In genomic region chr3:15771444-15771843, GRCh38 we compare ENCODE assay signal across 21 cellular contexts. TPM values are rescaled to one million over a fixed set of nuclear protein-coding genes. Genes with fewer than 3 reads are reported as not detected.
DNase-seq lines count a peak whose midpoint lies in the region; ATAC-seq, FAIRE-seq and TF ChIP-seq lines count a peak whose summit lies in the region.
"Had no signal": no experiment of that assay in that cellular context is flagged by ENCODE, and none has a peak within 500 bp of the region (broad histone marks: within the 10 kb centered on the region; RNA-seq: fewer than 3 reads in every experiment).

No MANE protein-coding gene starts in this region.

- no peaks in the 10 kb centered on the region for H3K9me2 ChIP-seq in SK-N-SH

- POLR2A ChIA-PET in HepG2 (lab: Yijun Ruan, JAX) (no interaction called here), Panc1 (lab: Charles Lee) (interaction anchor here (0.6 kb wide), 1 partner anchor 26 kb away, joined by 10 read pairs; no protein-coding TSS in a partner anchor), SK-N-SH (lab: Yijun Ruan, JAX) (no interaction called here)

- no peaks in the 10 kb centered on the region for H3K9me3 ChIP-seq in liver (ENCODE audit: control insufficient read depth in 4 of 4, low read length in 3 of 4)
- H3K9me3 ChIP-seq in HepG2 (ENCODE audit: low read length) = no peaks in the 10 kb centered on the region
- H3K9me3 ChIP-seq in Panc1 (ENCODE audit: control insufficient read depth, insufficient read depth, low read depth, low read length) = no peaks in the 10 kb centered on the region
- H3K9me3 ChIP-seq in small intestine (ENCODE audit: control insufficient read depth, low read depth) = no peaks in the 10 kb centered on the region
- H3K9me3 ChIP-seq in SK-N-SH = no peaks in the 10 kb centered on the region
- H3K9me3 ChIP-seq: BE2C, MG63 had no signal

- peaks cover 0 to 1% (median 0%) of the 10 kb centered on the region in 4 donors for H3K4me1 ChIP-seq in liver (ENCODE audit: control insufficient read depth in 4 of 4, insufficient read depth in 4 of 4, low read length in 3 of 4)
- H3K4me1 ChIP-seq in HepG2 (ENCODE audit: insufficient read depth, low read length) = peaks cover 14% of the 10 kb centered on the region
- H3K4me1 ChIP-seq in Panc1 (ENCODE audit: control insufficient read depth, insufficient read depth, low read length) = peaks cover 39% of the 10 kb centered on the region
- no peaks in the 10 kb centered on the region for H3K4me1 ChIP-seq in small intestine (ENCODE audit: control insufficient read depth in 2 of 2, insufficient read depth in 1 of 2, low read depth in 1 of 2, low read length in 1 of 2)
- H3K4me1 ChIP-seq in SK-N-SH (ENCODE audit: control insufficient read depth in 1 of 2, insufficient read depth in 2 of 2, low read depth in 1 of 2, low read length in 1 of 2) = peaks cover 4 to 25% of the 10 kb centered on the region in 2 experiments; a peak in 3 of 4 replicates
- H3K4me1 ChIP-seq: BE2C had no signal

- BruUV-seq in HepG2 (replicated peaks; lab: Mats Ljungman, UMichigan) = no TSS peak
- BruUV-seq in Panc1 (replicated peaks; lab: Mats Ljungman, UMichigan) = no TSS peak

- TF ChIP-seq POLR2A in HepG2 (IDR thresholded peaks at IDR 0.05; ENCODE audit: insufficient read depth in 1 of 2, low read depth in 2 of 2, low read length in 2 of 2) = no peak

- WGBS in liver = 29% methylated on average over 1 of the region's 1 CpG
- WGBS in HepG2 (ENCODE audit: low lambda C conversion rate) = 90% methylated on average over 1 of the region's 1 CpG
- 75 to 93% (median 79%) methylated on average over 1 of the region's 1 CpG for WGBS in small intestine, 3 donors
- WGBS in SK-N-SH (ENCODE audit: low lambda C conversion rate) = 94% methylated on average over 1 of the region's 1 CpG

- no peak overlapping the region for H3K4me3 ChIP-seq in liver (ENCODE audit: low read depth in 1 of 3, low read length in 3 of 3)
- no peak overlapping the region for H3K4me3 ChIP-seq in HepG2 (replicated peaks in 1 of 3; ENCODE audit: insufficient read depth in 1 of 3, low read depth in 2 of 3, low read length in 3 of 3)
- no peak overlapping the region for H3K4me3 ChIP-seq in Panc1 (ENCODE audit: low read depth in 2 of 2, low read length in 2 of 2)
- H3K4me3 ChIP-seq in small intestine (ENCODE audit: low read depth in 1 of 2, low read length in 2 of 2) = no peak overlapping the region
- H3K4me3 ChIP-seq in SK-N-SH (ENCODE audit: low read depth in 2 of 2, low read length in 1 of 2) = no peak overlapping the region
- H3K4me3 ChIP-seq: MG63, PC-9 had no signal

- H2AFZ ChIP-seq in HepG2 (ENCODE audit: low read length) (no peak overlapping the region), SK-N-SH (ENCODE audit: low read depth) (no peak overlapping the region)
- H2AFZ ChIP-seq: PC-9 had no signal

- peaks cover 24% of the 10 kb centered on the region for H3F3A ChIP-seq in SK-N-SH (replicated peaks; ENCODE audit: insufficient read depth)

- H3K27me3 ChIP-seq in liver (ENCODE audit: control insufficient read depth in 4 of 4, insufficient read depth in 4 of 4, low read length in 3 of 4) (no peaks in the 10 kb centered on the region), HepG2 (ENCODE audit: control insufficient read depth in 1 of 2, insufficient read depth in 2 of 2, low read length in 2 of 2) (no peaks in the 10 kb centered on the region), Panc1 (ENCODE audit: control insufficient read depth, insufficient read depth, low read length) (no peaks in the 10 kb centered on the region), small intestine (ENCODE audit: control insufficient read depth in 2 of 2, insufficient read depth in 2 of 2, low read length in 2 of 2) (no peaks in the 10 kb centered on the region), SK-N-SH (ENCODE audit: insufficient read depth) (no peaks in the 10 kb centered on the region)
- H3K27me3 ChIP-seq: BE2C, MG63 had no signal

- in situ Hi-C loops in HepG2 (cut with HindIII; ENCODE audit: extremely low pct_ligation_motif_present, low pct_unique_long_range_greater_than_20kb) (no loop called here), Panc1 (cut with HindIII; ENCODE audit: low pct_unique_long_range_greater_than_20kb, low sequenced_read_pairs) (no loop called here)

- TF ChIP-seq CTCF in liver (IDR thresholded peaks at IDR 0.05; ENCODE audit: low read depth, low read length, missing input control) = no peak
- no peak for TF ChIP-seq CTCF in HepG2 (CRISPR knock-in tag; IDR thresholded peaks at IDR 0.05)
- TF ChIP-seq CTCF in Panc1 (IDR thresholded peaks at IDR 0.05) = no peak
- no peak for TF ChIP-seq CTCF in SK-N-SH (IDR thresholded peaks at IDR 0.05)

- H3K4me2 ChIP-seq in HepG2 (ENCODE audit: low read depth, low read length) (no peak overlapping the region), SK-N-SH (no peak overlapping the region)
- H3K4me2 ChIP-seq: PC-9 had no signal

- TF ChIP-seq EP300 in HepG2 (IDR thresholded peaks at IDR 0.05; ENCODE audit: low read depth in 2 of 2, low read length in 2 of 2) = no peak
- TF ChIP-seq EP300 in HepG2 (CRISPR knock-in tag; IDR thresholded peaks at IDR 0.05; ENCODE audit: borderline replicate concordance) = no peak
- no peak for TF ChIP-seq EP300 in SK-N-SH (IDR thresholded peaks at IDR 0.05; ENCODE audit: borderline replicate concordance in 1 of 2, low read depth in 1 of 2, low read length in 1 of 2)

- intact Hi-C loops in HepG2 (cut with micrococcal nuclease; ENCODE audit: unreplicated experiment) = no loop called here
- intact Hi-C loops in Panc1 (cut with micrococcal nuclease; ENCODE audit: unreplicated experiment) = no loop called here

- no peak for ATAC-seq in HepG2
- ATAC-seq in Panc1 = no peak
- ATAC-seq in left lobe of liver = peak; percentile 21

- CTCF ChIA-PET in HepG2 (lab: Yijun Ruan, JAX; ENCODE audit: low intra/inter-chr PET ratio, low total read pairs) = no interaction called here
- CTCF ChIA-PET in Panc1 (lab: Charles Lee) = no interaction called here
- CTCF ChIA-PET in SK-N-SH (lab: Yijun Ruan, JAX) = no interaction called here

- FAIRE-seq in HepG2 (lab: Jason Lieb, UNC) = no peak
- FAIRE-seq in small intestine (lab: Jason Lieb, UNC) = no peak
- FAIRE-seq: H54 had no signal

- TF ChIP-seq RAD21 in liver (IDR thresholded peaks at IDR 0.05) (peak in 1 of 2 donors; percentile 18), HepG2 (CRISPR knock-in tag; IDR thresholded peaks at IDR 0.05) (no peak), SK-N-SH (IDR thresholded peaks at IDR 0.05; ENCODE audit: low read length) (no peak)

- H4K20me1 ChIP-seq in HepG2 (ENCODE audit: insufficient read depth, low read length) (no peaks in the 10 kb centered on the region), SK-N-SH (ENCODE audit: insufficient read depth) (peaks cover 4% of the 10 kb centered on the region; the same call in 1 of the 2 replicates)

- H3K9ac ChIP-seq in liver (ENCODE audit: low read depth in 1 of 2, low read length in 2 of 2) (no peak overlapping the region), HepG2 (ENCODE audit: insufficient read depth, low read depth, low read length) (no peak overlapping the region), SK-N-SH (no peak overlapping the region)

- DNase-seq in HepG2 (ENCODE audit: low spot score) (no peak), Panc1 (ENCODE audit: low read depth, low spot score) (no peak), left lobe of liver (ENCODE audit: low spot score) (no peak), small intestine (no peak), SK-N-SH (no peak), SIG-M5 treated with dmso at 0.1 percent for 504 hours (lab: John Stamatoyannopoulos, UW; ENCODE audit: unreplicated experiment) (no peak)
- DNase-seq: BE2C, EL, GF-D8, Kasumi-1, MG63, NCI-H1048, NCI-H1436, NCI-H1930, NCI-H2227 treated with DMSO at 0.1 percent for 48 hours, NCI-H510A, PC-9, SIG-M5 had no signal

- H3K27ac ChIP-seq in liver (ENCODE audit: low read depth in 1 of 2, low read length in 2 of 2) = peak overlapping the region in 1 of 2 donors; percentile 37
- no peak overlapping the region for H3K27ac ChIP-seq in HepG2 (ENCODE audit: extremely low read length, insufficient read depth, low read length)
- peak overlapping the region; percentile 39; the same call in 1 of the 2 replicates for H3K27ac ChIP-seq in Panc1 (ENCODE audit: low read length)
- no peak overlapping the region for H3K27ac ChIP-seq in small intestine (ENCODE audit: low read depth in 1 of 2, low read length in 1 of 2)
- H3K27ac ChIP-seq in SK-N-SH (ENCODE audit: low read depth in 2 of 2, low read length in 1 of 2) = peak overlapping the region in 1 of 2 experiments; percentile 27; a peak in 1 of 4 replicates
- H3K27ac ChIP-seq: RWPE1 had no signal

- no peaks in the 10 kb centered on the region for H3K36me3 ChIP-seq in liver (ENCODE audit: control insufficient read depth in 4 of 4, insufficient read depth in 3 of 4, low read depth in 1 of 4, low read length in 3 of 4)
- H3K36me3 ChIP-seq in HepG2 (replicated peaks in 1 of 2; ENCODE audit: control insufficient read depth in 1 of 2, insufficient read depth in 2 of 2, low read length in 2 of 2) = no peaks in the 10 kb centered on the region
- no peaks in the 10 kb centered on the region; the same call in 1 of the 2 replicates for H3K36me3 ChIP-seq in Panc1 (ENCODE audit: control insufficient read depth, insufficient read depth, low read length)
- H3K36me3 ChIP-seq in small intestine (ENCODE audit: control insufficient read depth in 2 of 2, insufficient read depth in 2 of 2, low read length in 2 of 2) = no peaks in the 10 kb centered on the region
- peaks cover 12 to 69% of the 10 kb centered on the region in 2 experiments for H3K36me3 ChIP-seq in SK-N-SH (replicated peaks in 1 of 2; ENCODE audit: control insufficient read depth in 1 of 2, insufficient read depth in 2 of 2, low read length in 1 of 2)
- H3K36me3 ChIP-seq: BE2C, MG63 had no signal

- H3K79me2 ChIP-seq in HepG2 (ENCODE audit: insufficient read depth, low read length) = peaks cover 8% of the 10 kb centered on the region
- peaks cover 97% of the 10 kb centered on the region for H3K79me2 ChIP-seq in SK-N-SH (ENCODE audit: insufficient read depth)

RNA-seq across cellular contexts. Expression of gene ANKRD28, which starts 26.3 kb away (rescaled TPM):
- total RNA-seq in liver = 10 to 100 TPM; 23.9 to 39.1 TPM
- polyA plus RNA-seq in liver = 1 to 10 TPM; 9.2 to 9.8 TPM
- total RNA-seq in HepG2 (2016; rRNA removed; fragmentation: Illumina TruSeq; extraction: Trizol) = 28.9 and 40.2 TPM in 2 replicates
- 11.3 and 13.1 TPM in 2 replicates for total RNA-seq in HepG2 (2016; cell fraction: cytosol; rRNA removed; fragmentation: Illumina TruSeq; extraction: Trizol; ENCODE audit: low read depth)
- total RNA-seq in HepG2 (2016; cell fraction: insoluble cytoplasmic fraction; rRNA removed; fragmentation: Illumina TruSeq; extraction: Trizol) = 28.4 and 36.2 TPM in 2 replicates
- 11.2 and 14.5 TPM in 2 replicates for total RNA-seq in HepG2 (2016; cell fraction: membrane; rRNA removed; fragmentation: Illumina TruSeq; extraction: Trizol)
- total RNA-seq in HepG2 (2016; cell fraction: nucleus; rRNA removed; fragmentation: Illumina TruSeq; extraction: Trizol) = 41.2 and 46.8 TPM in 2 replicates
- 20.7 and 21.0 TPM in 2 replicates for polyA plus RNA-seq in HepG2 (2011; rRNA removed)
- polyA plus RNA-seq in HepG2 (2011; cell fraction: cytosol; rRNA removed) = 9.2 and 14.8 TPM in 2 replicates
- 30.1 TPM in 2 replicates for polyA plus RNA-seq in HepG2 (2011; cell fraction: nucleus; rRNA removed)
- polyA plus RNA-seq in HepG2 (2012) = 18.6 and 18.7 TPM in 2 replicates
- 0.62 and 0.75 TPM in 2 replicates for polyA plus RNA-seq in HepG2 (2016; cell fraction: cytosol; fragmentation: Illumina TruSeq; extraction: Trizol; ENCODE audit: low read depth)
- polyA plus RNA-seq in HepG2 (2016; cell fraction: insoluble cytoplasmic fraction; fragmentation: Illumina TruSeq; extraction: Trizol; ENCODE audit: low read depth) = 23.3 and 24.0 TPM in 2 replicates
- 3.1 and 4.0 TPM in 2 replicates for polyA plus RNA-seq in HepG2 (2016; cell fraction: membrane; fragmentation: Illumina TruSeq; extraction: Trizol; ENCODE audit: low read depth)
- polyA plus RNA-seq in HepG2 (2016; cell fraction: nucleus; fragmentation: Illumina TruSeq; extraction: Trizol; ENCODE audit: insufficient read depth, low read depth) = 32.5 and 40.7 TPM in 2 replicates
- polyA minus RNA-seq in HepG2 (2011; rRNA and poly(A)+ RNA removed; ENCODE audit: low replicate concordance) = 40.3 and 73.4 TPM in 2 replicates
- polyA minus RNA-seq in HepG2 (2011; cell fraction: cytosol; rRNA and poly(A)+ RNA removed) = 19.9 TPM in 2 replicates
- 106 and 111 TPM in 2 replicates for polyA minus RNA-seq in HepG2 (2011; cell fraction: nucleus; rRNA and poly(A)+ RNA removed)
- total RNA-seq in Panc1 (2021; ENCODE audit: unreplicated experiment) = 89.3 TPM
- polyA plus RNA-seq in Panc1 (2012; ENCODE audit: insufficient read length) = 35.0 TPM
- 27.2 TPM for total RNA-seq in left lobe of liver
- polyA plus RNA-seq in small intestine = 10 to 100 TPM in 2 of 3 donors, 1 to 10 TPM in 1; 8.9 to 12.2 (median 11.0) TPM
- polyA plus RNA-seq in SK-N-SH (2012; rRNA removed) = 74.8 and 102 TPM in 2 replicates
- 63.3 and 73.0 TPM in 2 replicates for polyA plus RNA-seq in SK-N-SH (2012; cell fraction: cytosol; rRNA removed)
- polyA plus RNA-seq in SK-N-SH (2012; cell fraction: nucleus; rRNA removed) = 95.3 and 194 TPM in 2 replicates
